Comparison of ENCODE assay signal across 1 cellular context in the genomic region with DNA sequence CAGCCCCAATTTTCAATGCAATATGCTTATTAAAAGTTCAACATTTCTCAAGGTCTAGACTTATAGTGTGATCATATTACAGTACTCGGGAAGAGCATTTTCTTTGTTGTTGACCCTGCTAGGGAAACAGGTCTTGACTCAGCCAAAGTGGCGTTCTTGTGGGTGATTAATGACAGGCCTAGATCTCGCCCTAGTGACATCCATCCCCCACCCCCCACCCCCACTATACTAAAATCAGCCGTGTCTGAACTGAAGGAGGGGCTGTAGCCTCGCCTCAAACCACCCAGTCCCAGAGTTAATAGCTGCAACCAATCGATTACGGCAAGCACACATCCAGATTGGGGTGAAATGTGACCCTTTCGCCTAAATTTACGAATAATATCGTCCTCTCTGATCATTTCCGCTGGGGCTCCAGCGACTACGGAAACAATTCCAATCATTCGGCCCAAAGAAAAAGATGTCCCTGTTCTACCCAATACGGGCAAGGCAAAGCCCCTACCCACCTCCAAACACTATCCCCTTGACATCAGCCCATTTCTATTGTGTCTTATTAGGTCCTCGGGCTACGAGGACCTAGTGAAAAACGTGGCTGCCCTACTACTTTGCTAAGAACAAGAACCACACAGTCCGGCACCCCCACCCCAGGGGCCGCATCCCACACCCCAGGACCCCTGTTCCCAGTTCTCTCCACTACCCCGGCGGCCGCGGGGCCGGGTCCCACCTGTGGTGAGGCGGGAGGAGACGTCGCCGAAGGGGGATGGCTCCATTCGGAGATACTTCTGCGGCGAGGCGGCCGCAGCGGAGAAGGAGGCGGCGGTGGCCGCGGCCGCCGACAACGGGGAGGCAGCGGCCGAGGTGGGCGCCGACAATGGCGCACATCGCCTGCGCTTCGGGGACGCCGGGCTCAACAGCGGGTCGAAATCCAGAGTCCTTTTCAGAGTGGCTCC.
A peak's percentile ranks its signal among the peaks of the same experiment; 100 is the strongest.
TF ChIP-seq lines count a peak whose summit lies in the region.

No MANE protein-coding gene starts in this region.

TF ChIP-seq in IMR-90, 13 proteins besides CTCF, POLR2A, EP300 and RAD21:
- TF ChIP-seq MAZ (IDR thresholded peaks at IDR 0.05; ENCODE audit: borderline replicate concordance, low read depth, low read length) (no peak), SMC3 (IDR thresholded peaks at IDR 0.05; ENCODE audit: low read depth, low read length) (peak; percentile 8; the same call in 1 of the 2 replicates)
TF ChIP-seq in IMR-90: peak in this region for 1.
